ENCODE assay signal across 16 cellular contexts in genomic region chr17:47704116-47704515, GRCh38. TPM values are rescaled to one million over a fixed set of nuclear protein-coding genes. Genes with fewer than 3 reads are reported as not detected.
DNase-seq lines count a peak whose midpoint lies in the region; ATAC-seq and TF ChIP-seq lines count a peak whose summit lies in the region.
"Had no signal": no experiment of that assay in that cellular context is flagged by ENCODE, and none has a peak within 500 bp of the region (broad histone marks: within the 10 kb centered on the region; RNA-seq: fewer than 3 reads in every experiment).

No MANE protein-coding gene starts in this region.

- POLR2A ChIA-PET in RWPE1 (lab: Yijun Ruan, JAX; ENCODE audit: low non-redundant PET): no interaction called here

- H3K36me3 Mint-ChIP-seq in chondrocyte (ENCODE audit: low read depth): peaks cover 14% of the 10 kb centered on the region

- no peaks in the 10 kb centered on the region for H3K27me3 ChIP-seq in heart right ventricle
- H3K27me3 ChIP-seq: tibial artery had no signal

- CTCF ChIA-PET in RWPE1 (lab: Yijun Ruan, JAX): interaction anchor here (0.5 to 0.6 kb wide), 2 partner anchors 11 to 139 kb away, joined by 3 read pairs; no protein-coding TSS in a partner anchor

- DNase-seq in Right ventricle myocardium inferior (ENCODE audit: missing footprints) (peak; percentile 81), heart right ventricle (no peak), RWPE1 (ENCODE audit: low spot score) (no peak), chondrocyte (ENCODE audit: low spot score) (peak; percentile 86), T1000 (lab: John Stamatoyannopoulos, UW) (no peak), A172 (ENCODE audit: low spot score) (no peak), lower leg skin (ENCODE audit: low spot score in 2 of 2) (no peak)
- peak; percentile 26 to 39 for DNase-seq in stimulated activated naive CD8-positive, alpha-beta T cell treated with anti-CD3 and anti-CD28 coated beads, Interleukin-15, amount 100 ng/mL, for 72 hours
- DNase-seq: activated CD4-positive, CD25-positive, alpha-beta regulatory T cell; amniotic stem cell; NCI-H2029 treated with DMSO at 0.1 percent for 48 hours; tibial artery had no signal

- no peak overlapping the region for H3K4me3 ChIP-seq in heart right ventricle
- no peak overlapping the region for H3K4me3 ChIP-seq in lower leg skin (ENCODE audit: low read depth, poor library complexity, severe bottlenecking)
- H3K4me3 ChIP-seq: prostate gland, tibial artery had no signal

- no peaks in the 10 kb centered on the region for H3K27me3 Mint-ChIP-seq in chondrocyte (ENCODE audit: low read depth)
- no peaks in the 10 kb centered on the region for H3K27me3 Mint-ChIP-seq in stimulated activated naive CD8-positive, alpha-beta T cell treated with anti-CD3 and anti-CD28 coated beads, Interleukin-15, amount 100 ng/mL, for 72 hours

- no peak overlapping the region for H3K27ac Mint-ChIP-seq in chondrocyte (ENCODE audit: unreplicated experiment)
- H3K27ac Mint-ChIP-seq in stimulated activated naive CD8-positive, alpha-beta T cell treated with anti-CD3 and anti-CD28 coated beads, Interleukin-15, amount 100 ng/mL, for 72 hours: peak overlapping the region; percentile 93 to 94

- ATAC-seq in Right ventricle myocardium inferior: no peak
- ATAC-seq in heart right ventricle: no peak
- no peak for ATAC-seq in stimulated activated naive CD8-positive, alpha-beta T cell treated with anti-CD3 and anti-CD28 coated beads, Interleukin-15, amount 100 ng/mL, for 72 hours
- ATAC-seq: Panc1 had no signal

- no peak overlapping the region for H3K4me3 Mint-ChIP-seq in chondrocyte (ENCODE audit: unreplicated experiment)
- H3K4me3 Mint-ChIP-seq in stimulated activated naive CD8-positive, alpha-beta T cell treated with anti-CD3 and anti-CD28 coated beads, Interleukin-15, amount 100 ng/mL, for 72 hours: peak overlapping the region; percentile 79 to 90

- H3K36me3 ChIP-seq in heart right ventricle: peaks cover 0 to 65% (median 8%) of the 10 kb centered on the region in 9 donors
- H3K36me3 ChIP-seq: prostate gland had no signal

- intact Hi-C loops in Right ventricle myocardium inferior (cut with DNase I) (no loop called here), heart right ventricle (cut with DNase I) (loop anchor here in 2 of 10 donors (10.0 kb wide), 1 partner anchor 91 kb away; no protein-coding TSS in a partner anchor), lower leg skin (cut with DNase I; ENCODE audit: low total_unique reads) (no loop called here)

- H3K9me3 ChIP-seq in heart right ventricle: no peaks in the 10 kb centered on the region
- H3K9me3 ChIP-seq: prostate gland, tibial artery had no signal

- no peak for TF ChIP-seq CTCF in heart right ventricle (IDR thresholded peaks at IDR 0.05)
- TF ChIP-seq CTCF in RWPE1 (conservative IDR thresholded peaks at IDR 0.05; ENCODE audit: low read depth): no peak
- TF ChIP-seq CTCF in chondrocyte (IDR thresholded peaks at IDR 0.05): no peak
- no peak for TF ChIP-seq CTCF in lower leg skin (IDR thresholded peaks at IDR 0.05)

- no peak for TF ChIP-seq POLR2A in lower leg skin (IDR thresholded peaks at IDR 0.05)

- no peaks in the 10 kb centered on the region for H3K9me3 Mint-ChIP-seq in chondrocyte (ENCODE audit: low read depth)
- no peaks in the 10 kb centered on the region for H3K9me3 Mint-ChIP-seq in stimulated activated naive CD8-positive, alpha-beta T cell treated with anti-CD3 and anti-CD28 coated beads, Interleukin-15, amount 100 ng/mL, for 72 hours

- H3K4me1 Mint-ChIP-seq in chondrocyte (ENCODE audit: low read depth): peaks cover 8% of the 10 kb centered on the region
- H3K4me1 Mint-ChIP-seq in stimulated activated naive CD8-positive, alpha-beta T cell treated with anti-CD3 and anti-CD28 coated beads, Interleukin-15, amount 100 ng/mL, for 72 hours: peaks cover 83% of the 10 kb centered on the region

- peak overlapping the region in 1 of 10 donors; percentile 67 for H3K27ac ChIP-seq in heart right ventricle
- H3K27ac ChIP-seq in RWPE1: peak overlapping the region; percentile 14; the same call in 1 of the 2 replicates
- H3K27ac ChIP-seq: prostate gland, tibial artery had no signal

- H3K4me1 ChIP-seq in heart right ventricle: peaks cover 5 to 54% (median 30%) of the 10 kb centered on the region in 9 donors
- H3K4me1 ChIP-seq: prostate gland had no signal

- 69 to 84% methylated on average over 14 of the region's 14 CpGs for WGBS in heart right ventricle, 2 donors
- WGBS in lower leg skin, 2 donors: 74 to 75% methylated on average over 12 to 14 of the region's 14 CpGs

RNA-seq across cellular contexts. Expression of gene TBKBP1, which starts 10.2 kb away (rescaled TPM):
- total RNA-seq in Right ventricle myocardium inferior (14.2 TPM), heart right ventricle (10 to 100 TPM in 9 of 10 donors, 1 to 10 TPM in 1; 8.4 to 19.9 (median 12.6) TPM), chondrocyte (11.3 to 13.6 TPM (median 12.6 TPM) in 3 replicates), lower leg skin (10 to 100 TPM in 2 of 4 donors, 1 to 10 TPM in 2; 7.1 to 14.7 (median 9.3) TPM)
- polyA plus RNA-seq in heart right ventricle: 10 to 100 TPM in 1 of 2 donors, 1 to 10 TPM in 1; 9.9 to 27.9 TPM
- total RNA-seq in A172 (2014; rRNA removed; shearing (Covaris generic)): 3.3 and 5.5 TPM in 2 replicates

RNA-seq across cellular contexts. Expression of gene TBX21, which starts 28.9 kb away (rescaled TPM):
- 0.27 TPM for total RNA-seq in Right ventricle myocardium inferior
- total RNA-seq in heart right ventricle: 1 to 10 TPM in 1 of 10 donors, under 1 TPM in 5, not detected in 4; 0.11 to 2.0 (median 0.29) TPM
- under 1 TPM; 0.07 to 0.15 TPM for polyA plus RNA-seq in heart right ventricle
- not detected in 3 replicates for total RNA-seq in chondrocyte
- total RNA-seq in A172 (2014; rRNA removed; shearing (Covaris generic)): not detected in 2 replicates
- 1 to 10 TPM in 2 of 4 donors, under 1 TPM in 1, not detected in 1; 0.12 to 1.9 (median 1.2) TPM for total RNA-seq in lower leg skin
- total RNA-seq: glomerular endothelial cell, HT1080 had no signal

RNA-seq across cellular contexts. Expression of gene KPNB1, which starts 54.4 kb away (rescaled TPM):
- total RNA-seq in Right ventricle myocardium inferior: 166 TPM
- total RNA-seq in heart right ventricle: 100 to 1,000 TPM; 167 to 236 (median 190) TPM
- polyA plus RNA-seq in heart right ventricle: 10 to 100 TPM; 30.6 to 66.4 TPM
- 292 to 306 TPM (median 298 TPM) in 3 replicates for total RNA-seq in chondrocyte
- total RNA-seq in A172 (2014; rRNA removed; shearing (Covaris generic)): 360 and 467 TPM in 2 replicates
- total RNA-seq in lower leg skin: 100 to 1,000 TPM; 114 to 189 (median 124) TPM

Comparison
In these comparisons a context has a peak if more than half of its experiments do, and no peak if none do; other contexts are left out.
1. DNase-seq: peak in Right ventricle myocardium inferior (single experiment), chondrocyte (single experiment) and stimulated activated naive CD8-positive, alpha-beta T cell treated with anti-CD3 and anti-CD28 coated beads, Interleukin-15, amount 100 ng/mL, for 72 hours (2 of 2); none in heart right ventricle (0 of 2), RWPE1 (single experiment), T1000 (single experiment), A172 (single experiment) and lower leg skin (0 of 2).